18 cellular contexts compared by ENCODE assay signal in the genomic region with DNA sequence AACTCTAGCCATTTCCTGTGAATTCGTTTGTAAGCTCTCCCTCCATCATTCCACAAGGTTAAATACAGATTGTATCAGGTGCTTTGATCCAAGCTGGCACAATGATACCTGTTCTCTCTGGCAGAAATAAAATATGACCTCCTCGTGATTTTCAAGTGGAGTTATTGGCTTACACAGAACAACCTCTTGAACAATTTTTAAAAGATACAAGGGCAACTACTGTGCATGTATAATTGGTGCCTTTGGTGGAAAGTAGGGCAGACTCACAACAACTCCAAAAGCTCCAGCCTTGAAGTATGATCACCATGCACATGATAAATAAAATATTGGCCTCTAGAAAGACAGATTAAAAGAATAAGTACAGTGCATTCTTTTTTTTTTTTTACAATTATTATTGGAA.
DNase-seq lines count a peak whose midpoint lies in the region; ATAC-seq and TF ChIP-seq lines count a peak whose summit lies in the region.
"Had no signal": no experiment of that assay in that cellular context is flagged by ENCODE, and none has a peak within 500 bp of the region (broad histone marks: within the 10 kb centered on the region; RNA-seq: fewer than 3 reads in every experiment).

No MANE protein-coding gene starts in this region.

- H3K36me3 ChIP-seq in HEK293 (ENCODE audit: control insufficient read depth in 2 of 2, insufficient read depth in 1 of 2, low read length in 2 of 2), result peaks cover 3 to 82% of the 10 kb centered on the region in 2 experiments; a peak in 1 of 3 replicates
- no peaks in the 10 kb centered on the region for H3K36me3 ChIP-seq in right lobe of liver
- no peaks in the 10 kb centered on the region for H3K36me3 ChIP-seq in naive thymus-derived CD4-positive, alpha-beta T cell (ENCODE audit: control insufficient read depth in 2 of 3, insufficient read depth in 3 of 3, low read length in 3 of 3)
- H3K36me3 ChIP-seq: BE2C, BLaER1 had no signal

- H3K4me3 Mint-ChIP-seq in WTC11 (no peak overlapping the region), progenitor cell of endocrine pancreas (ENCODE audit: low read depth) (no peak overlapping the region)
- H3K4me3 Mint-ChIP-seq in naive thymus-derived CD4-positive, alpha-beta T cell, result no peak overlapping the region
- H3K4me3 Mint-ChIP-seq: CD14-positive monocyte; CD4-positive, alpha-beta memory T cell; CD4-positive, CD25-positive, alpha-beta regulatory T cell; CD8-positive, alpha-beta memory T cell had no signal

- peaks cover 96% of the 10 kb centered on the region for H3K36me3 Mint-ChIP-seq in WTC11
- H3K36me3 Mint-ChIP-seq in progenitor cell of endocrine pancreas (ENCODE audit: insufficient read depth), result peaks cover 45% of the 10 kb centered on the region
- peaks cover 2 to 83% (median 58%) of the 10 kb centered on the region in 5 donors for H3K36me3 Mint-ChIP-seq in naive thymus-derived CD4-positive, alpha-beta T cell

- no peak for DNase-seq in WTC11 (ENCODE audit: low spot score)
- no peak for DNase-seq in progenitor cell of endocrine pancreas (ENCODE audit: low spot score, unreplicated experiment)
- no peak for DNase-seq in right lobe of liver
- DNase-seq in naive thymus-derived CD4-positive, alpha-beta T cell, result no peak
- DNase-seq: 8988T; ACHN; BE2C; C1 segment of cervical spinal cord; CD4-positive, alpha-beta memory T cell; CD4-positive, CD25-positive, alpha-beta regulatory T cell; CD8-positive, alpha-beta memory T cell; COR-L47; DMS 273 treated with DMSO at 0.1 percent for 48 hours; DMS79 treated with DMSO at 0.1 percent for 48 hours; GF-D8 had no signal

- POLR2A ChIA-PET in HEK293 (lab: Yijun Ruan, JAX) (no interaction called here), WTC11 (lab: Charles Lee) (no interaction called here)
- POLR2A ChIA-PET in naive thymus-derived CD4-positive, alpha-beta T cell (lab: Charles Lee), result interaction anchor here (0.6 kb wide), 1 partner anchor 8 kb away, joined by 3 read pairs; no protein-coding TSS in a partner anchor

- TF ChIP-seq CTCF in HEK293 (tag by site-specific recombination; IDR thresholded peaks at IDR 0.05) (no peak), WTC11 (IDR thresholded peaks at IDR 0.05) (no peak), progenitor cell of endocrine pancreas (IDR thresholded peaks at IDR 0.05; ENCODE audit: unreplicated experiment) (no peak), right lobe of liver (IDR thresholded peaks at IDR 0.05) (no peak)

- H3K4me1 Mint-ChIP-seq in WTC11 (peaks cover 14% of the 10 kb centered on the region), progenitor cell of endocrine pancreas (ENCODE audit: low read depth) (peaks cover 16% of the 10 kb centered on the region)
- peaks cover 0 to 14% (median 3%) of the 10 kb centered on the region in 7 donors for H3K4me1 Mint-ChIP-seq in naive thymus-derived CD4-positive, alpha-beta T cell
- H3K4me1 Mint-ChIP-seq: CD14-positive monocyte; CD4-positive, alpha-beta memory T cell; CD8-positive, alpha-beta memory T cell had no signal

- no peaks in the 10 kb centered on the region for H3K27me3 ChIP-seq in right lobe of liver
- no peaks in the 10 kb centered on the region for H3K27me3 ChIP-seq in naive thymus-derived CD4-positive, alpha-beta T cell (ENCODE audit: control insufficient read depth in 2 of 2, insufficient read depth in 2 of 2, low read length in 2 of 2)
- H3K27me3 ChIP-seq: BE2C, BLaER1 had no signal

- no peak for ATAC-seq in WTC11
- ATAC-seq in right lobe of liver, result no peak
- no peak for ATAC-seq in naive thymus-derived CD4-positive, alpha-beta T cell

- H3K27ac Mint-ChIP-seq in WTC11, result peak overlapping the region; percentile 42; the same call in 1 of the 2 replicates
- peak overlapping the region; percentile 39 for H3K27ac Mint-ChIP-seq in progenitor cell of endocrine pancreas
- H3K27ac Mint-ChIP-seq in naive thymus-derived CD4-positive, alpha-beta T cell, result no peak overlapping the region
- H3K27ac Mint-ChIP-seq: CD14-positive monocyte; CD4-positive, alpha-beta memory T cell; CD4-positive, CD25-positive, alpha-beta regulatory T cell; CD8-positive, alpha-beta memory T cell had no signal

- CTCF ChIA-PET in HEK293 (lab: Yijun Ruan, JAX), result no interaction called here
- CTCF ChIA-PET in WTC11 (lab: Charles Lee), result no interaction called here
- CTCF ChIA-PET in naive thymus-derived CD4-positive, alpha-beta T cell (lab: Charles Lee), result no interaction called here

- H3K27ac ChIP-seq in HEK293 (ENCODE audit: extremely low read depth, low read depth, low read length) (no peak overlapping the region), right lobe of liver (no peak overlapping the region)
- no peak overlapping the region for H3K27ac ChIP-seq in naive thymus-derived CD4-positive, alpha-beta T cell (ENCODE audit: low read depth, low read length)

- intact Hi-C loops in right lobe of liver (cut with DNase I), result no loop called here
- intact Hi-C loops in naive thymus-derived CD4-positive, alpha-beta T cell (cut with micrococcal nuclease), result no loop called here

- H3K4me1 ChIP-seq in HEK293 (ENCODE audit: control insufficient read depth, insufficient read depth, low read length) (no peaks in the 10 kb centered on the region), right lobe of liver (no peaks in the 10 kb centered on the region)
- no peaks in the 10 kb centered on the region for H3K4me1 ChIP-seq in naive thymus-derived CD4-positive, alpha-beta T cell (ENCODE audit: control insufficient read depth in 2 of 2, insufficient read depth in 2 of 2, low read length in 2 of 2)

- no peaks in the 10 kb centered on the region for H3K9me3 ChIP-seq in HEK293 (ENCODE audit: control insufficient read depth, insufficient read depth, low read depth, low read length)
- no peaks in the 10 kb centered on the region for H3K9me3 ChIP-seq in right lobe of liver
- peaks cover 0 to 3% (median 0%) of the 10 kb centered on the region in 3 experiments for H3K9me3 ChIP-seq in naive thymus-derived CD4-positive, alpha-beta T cell (ENCODE audit: control insufficient read depth in 2 of 3, low read length in 3 of 3)
- H3K9me3 ChIP-seq: BE2C had no signal

- H3K4me3 ChIP-seq in HEK293 (ENCODE audit: low read depth, low read length) (no peak overlapping the region), right lobe of liver (no peak overlapping the region)
- no peak overlapping the region for H3K4me3 ChIP-seq in naive thymus-derived CD4-positive, alpha-beta T cell (ENCODE audit: low read length)
- H3K4me3 ChIP-seq: BLaER1 had no signal

- no peak for TF ChIP-seq POLR2A in right lobe of liver (IDR thresholded peaks at IDR 0.05)

- H3K9me3 Mint-ChIP-seq in WTC11, result no peaks in the 10 kb centered on the region
- peaks cover 7% of the 10 kb centered on the region for H3K9me3 Mint-ChIP-seq in progenitor cell of endocrine pancreas (ENCODE audit: low read depth)
- peaks cover 0 to 39% (median 5%) of the 10 kb centered on the region in 11 donors for H3K9me3 Mint-ChIP-seq in naive thymus-derived CD4-positive, alpha-beta T cell

- 74% methylated on average over 2 of the region's 2 CpGs for WGBS in right lobe of liver (ENCODE audit: insufficient coverage, low coverage, low lambda C conversion rate, missing lambda C conversion rate)

- H3K27me3 Mint-ChIP-seq in WTC11 (ENCODE audit: low read depth) (no peaks in the 10 kb centered on the region), progenitor cell of endocrine pancreas (no peaks in the 10 kb centered on the region)
- no peaks in the 10 kb centered on the region for H3K27me3 Mint-ChIP-seq in naive thymus-derived CD4-positive, alpha-beta T cell
- H3K27me3 Mint-ChIP-seq: CD4-positive, alpha-beta memory T cell; CD4-positive, CD25-positive, alpha-beta regulatory T cell; CD8-positive, alpha-beta memory T cell had no signal

TF ChIP-seq in HEK293, 187 proteins besides CTCF, POLR2A, EP300 and RAD21:
- TF ChIP-seq ZSCAN23 (tag by site-specific recombination; IDR thresholded peaks at IDR 0.05) (no peak), ZNF133 (tag by site-specific recombination; IDR thresholded peaks at IDR 0.05) (peak; percentile 93), ZBTB48 (tag by site-specific recombination; IDR thresholded peaks at IDR 0.05) (no peak)

TF ChIP-seq in WTC11, 78 proteins besides CTCF, POLR2A, EP300 and RAD21 (continues in another document):
- no peak for TF ChIP-seq NFATC4 (CRISPR knock-in tag; IDR thresholded peaks at IDR 0.05)
- no peak for TF ChIP-seq ZNF232 (CRISPR knock-in tag; IDR thresholded peaks at IDR 0.05)
- TF ChIP-seq, protein P1, sequence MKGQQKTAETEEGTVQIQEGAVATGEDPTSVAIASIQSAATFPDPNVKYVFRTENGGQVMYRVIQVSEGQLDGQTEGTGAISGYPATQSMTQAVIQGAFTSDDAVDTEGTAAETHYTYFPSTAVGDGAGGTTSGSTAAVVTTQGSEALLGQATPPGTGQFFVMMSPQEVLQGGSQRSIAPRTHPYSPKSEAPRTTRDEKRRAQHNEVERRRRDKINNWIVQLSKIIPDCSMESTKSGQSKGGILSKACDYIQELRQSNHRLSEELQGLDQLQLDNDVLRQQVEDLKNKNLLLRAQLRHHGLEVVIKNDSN (CRISPR knock-in tag; IDR thresholded peaks at IDR 0.05), result no peak
- TF ChIP-seq, protein P2, sequence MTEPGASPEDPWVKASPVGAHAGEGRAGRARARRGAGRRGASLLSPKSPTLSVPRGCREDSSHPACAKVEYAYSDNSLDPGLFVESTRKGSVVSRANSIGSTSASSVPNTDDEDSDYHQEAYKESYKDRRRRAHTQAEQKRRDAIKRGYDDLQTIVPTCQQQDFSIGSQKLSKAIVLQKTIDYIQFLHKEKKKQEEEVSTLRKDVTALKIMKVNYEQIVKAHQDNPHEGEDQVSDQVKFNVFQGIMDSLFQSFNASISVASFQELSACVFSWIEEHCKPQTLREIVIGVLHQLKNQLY (CRISPR knock-in tag; IDR thresholded peaks at IDR 0.05), result no peak
- TF ChIP-seq ZNF219 (CRISPR knock-in tag; IDR thresholded peaks at IDR 0.05; ENCODE audit: borderline replicate concordance), result no peak
- no peak for TF ChIP-seq TCF7 (CRISPR knock-in tag; IDR thresholded peaks at IDR 0.05; ENCODE audit: low read depth)
- TF ChIP-seq CBFB (CRISPR knock-in tag; IDR thresholded peaks at IDR 0.05; ENCODE audit: low read depth), result no peak
- TF ChIP-seq TEAD1 (CRISPR knock-in tag; IDR thresholded peaks at IDR 0.05), result no peak
- TF ChIP-seq, protein P3, sequence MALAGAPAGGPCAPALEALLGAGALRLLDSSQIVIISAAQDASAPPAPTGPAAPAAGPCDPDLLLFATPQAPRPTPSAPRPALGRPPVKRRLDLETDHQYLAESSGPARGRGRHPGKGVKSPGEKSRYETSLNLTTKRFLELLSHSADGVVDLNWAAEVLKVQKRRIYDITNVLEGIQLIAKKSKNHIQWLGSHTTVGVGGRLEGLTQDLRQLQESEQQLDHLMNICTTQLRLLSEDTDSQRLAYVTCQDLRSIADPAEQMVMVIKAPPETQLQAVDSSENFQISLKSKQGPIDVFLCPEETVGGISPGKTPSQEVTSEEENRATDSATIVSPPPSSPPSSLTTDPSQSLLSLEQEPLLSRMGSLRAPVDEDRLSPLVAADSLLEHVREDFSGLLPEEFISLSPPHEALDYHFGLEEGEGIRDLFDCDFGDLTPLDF (CRISPR knock-in tag; IDR thresholded peaks at IDR 0.05), result no peak
- TF ChIP-seq MXD4 (CRISPR knock-in tag; IDR thresholded peaks at IDR 0.05; ENCODE audit: borderline replicate concordance), result no peak

Comparison
In these comparisons a context has a peak if more than half of its experiments do, and no peak if none do; other contexts are left out.
1. H3K27ac Mint-ChIP-seq: peak in WTC11 (single experiment) and progenitor cell of endocrine pancreas (single experiment); none in naive thymus-derived CD4-positive, alpha-beta T cell (0 of 9).